1 cellular context compared by ENCODE assay signal in genomic region chr2:207503234-207503633, GRCh38.
TF ChIP-seq lines count a peak whose summit lies in the region.

No MANE protein-coding gene starts in this region.

TF ChIP-seq in GM12878, 131 proteins besides CTCF, POLR2A, EP300 and RAD21 (continued from another document):
- TF ChIP-seq MEF2B (IDR thresholded peaks at IDR 0.05; ENCODE audit: partially characterized antibody, poor library complexity, severe bottlenecking) (peak; percentile 76), IKZF1 (conservative IDR thresholded peaks at IDR 0.05) (peak; percentile 16; the same call in 1 of the 2 replicates), PKNOX1 (IDR thresholded peaks at IDR 0.05) (peak; percentile 73), MAX (IDR thresholded peaks at IDR 0.05; ENCODE audit: low read depth, low read length) (no peak), RUNX3 (IDR thresholded peaks at IDR 0.05; ENCODE audit: low read length) (0 out of 2 replicates have a peak, but pooled peaks have one; percentile 11), GABPA (IDR thresholded peaks at IDR 0.05; ENCODE audit: low read depth) (no peak), ATF2 (IDR thresholded peaks at IDR 0.05; ENCODE audit: low read length) (no peak), HDAC2 (IDR thresholded peaks at IDR 0.05) (no peak), ATF3 (IDR thresholded peaks at IDR 0.05; ENCODE audit: borderline replicate concordance, extremely low read depth, low read depth, low read length) (no peak), LARP7 (IDR thresholded peaks at IDR 0.05) (no peak), ZNF687 (IDR thresholded peaks at IDR 0.05) (peak; percentile 10), CBX5 (IDR thresholded peaks at IDR 0.05; ENCODE audit: low read depth) (no peak), CBX3 (IDR thresholded peaks at IDR 0.05; ENCODE audit: borderline replicate concordance, low read depth) (no peak), NFIC (IDR thresholded peaks at IDR 0.05; ENCODE audit: low read depth, low read length) (no peak), EED (IDR thresholded peaks at IDR 0.05; ENCODE audit: low read depth) (no peak), PRDM15 (CRISPR knock-in tag; IDR thresholded peaks at IDR 0.05) (no peak), CBFB (IDR thresholded peaks at IDR 0.05; ENCODE audit: low read depth) (no peak), E2F8 (IDR thresholded peaks at IDR 0.05; ENCODE audit: low read depth, partially characterized antibody) (no peak), NR2C1 (IDR thresholded peaks at IDR 0.05) (no peak), STAT3 (IDR thresholded peaks at IDR 0.05; ENCODE audit: low read depth, low read length) (no peak), EZH2 (IDR thresholded peaks at IDR 0.05; ENCODE audit: borderline replicate concordance, control insufficient read depth, low read depth, low read length) (no peak), BCL11A (IDR thresholded peaks at IDR 0.05; ENCODE audit: low read depth, low read length) (no peak), IRF4 (IDR thresholded peaks at IDR 0.05; ENCODE audit: low read depth, low read length) (peak; percentile 69; the same call in 1 of the 2 replicates)
